Comparison of ENCODE assay signal across 1 cellular context in the genomic region with DNA sequence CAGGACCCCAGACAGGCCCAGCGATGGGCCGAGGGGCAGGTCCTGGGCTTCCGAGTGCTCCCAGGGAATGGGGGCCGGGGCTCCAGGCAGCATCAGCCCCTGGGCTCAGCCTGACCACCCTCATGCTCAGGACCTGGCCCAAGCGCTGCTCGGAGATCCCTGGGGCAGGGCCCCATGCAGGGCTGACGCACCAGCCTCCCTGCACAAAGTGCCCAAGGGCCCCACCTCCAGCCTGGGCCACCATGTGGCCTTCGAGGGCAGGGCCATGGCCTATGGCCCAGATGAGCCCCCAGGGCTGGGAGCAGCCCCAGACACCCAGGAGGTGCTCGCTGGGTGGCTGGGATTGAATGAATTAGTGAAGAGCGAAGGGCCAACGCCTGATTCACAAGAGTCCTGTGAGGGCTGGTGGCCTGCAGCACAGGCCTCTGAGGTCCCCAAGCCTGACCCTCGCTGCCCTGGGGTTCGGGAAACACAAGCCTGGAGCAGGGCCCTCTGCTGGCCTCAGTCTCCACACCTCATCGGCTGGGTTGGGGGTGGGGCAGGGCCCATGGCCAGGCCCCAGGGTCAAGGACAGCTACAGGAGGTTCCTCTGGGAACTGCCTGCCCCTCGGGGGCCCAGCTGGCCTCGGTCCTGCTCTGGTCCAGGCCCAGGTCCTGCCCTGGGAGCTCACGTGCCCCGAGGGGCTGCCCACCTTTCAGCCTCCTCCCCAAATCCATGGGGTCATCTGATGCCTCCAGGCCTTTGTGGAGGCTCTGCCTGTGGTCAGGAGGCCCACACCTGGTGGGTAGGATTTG.
A peak's percentile ranks its signal among the peaks of the same experiment; 100 is the strongest.
TF ChIP-seq lines count a peak whose summit lies in the region.

No MANE protein-coding gene starts in this region.

TF ChIP-seq in HepG2, 621 proteins besides CTCF, POLR2A, EP300 and RAD21 (continued from another document and continues in another):
- TF ChIP-seq, protein P1, sequence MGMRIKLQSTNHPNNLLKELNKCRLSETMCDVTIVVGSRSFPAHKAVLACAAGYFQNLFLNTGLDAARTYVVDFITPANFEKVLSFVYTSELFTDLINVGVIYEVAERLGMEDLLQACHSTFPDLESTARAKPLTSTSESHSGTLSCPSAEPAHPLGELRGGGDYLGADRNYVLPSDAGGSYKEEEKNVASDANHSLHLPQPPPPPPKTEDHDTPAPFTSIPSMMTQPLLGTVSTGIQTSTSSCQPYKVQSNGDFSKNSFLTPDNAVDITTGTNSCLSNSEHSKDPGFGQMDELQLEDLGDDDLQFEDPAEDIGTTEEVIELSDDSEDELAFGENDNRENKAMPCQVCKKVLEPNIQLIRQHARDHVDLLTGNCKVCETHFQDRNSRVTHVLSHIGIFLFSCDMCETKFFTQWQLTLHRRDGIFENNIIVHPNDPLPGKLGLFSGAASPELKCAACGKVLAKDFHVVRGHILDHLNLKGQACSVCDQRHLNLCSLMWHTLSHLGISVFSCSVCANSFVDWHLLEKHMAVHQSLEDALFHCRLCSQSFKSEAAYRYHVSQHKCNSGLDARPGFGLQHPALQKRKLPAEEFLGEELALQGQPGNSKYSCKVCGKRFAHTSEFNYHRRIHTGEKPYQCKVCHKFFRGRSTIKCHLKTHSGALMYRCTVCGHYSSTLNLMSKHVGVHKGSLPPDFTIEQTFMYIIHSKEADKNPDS (CRISPR knock-in tag; IDR thresholded peaks at IDR 0.05): no peak
- TF ChIP-seq CBFB (CRISPR knock-in tag; IDR thresholded peaks at IDR 0.05) (peak; percentile 80; the same call in 1 of the 2 replicates), U2AF1 (optimal IDR thresholded peaks at IDR 0.05; ENCODE audit: low read depth, low read length) (no peak), KAT2B (IDR thresholded peaks at IDR 0.05; ENCODE audit: borderline replicate concordance, low read depth, low read length) (no peak), ZNF782 (CRISPR knock-in tag; IDR thresholded peaks at IDR 0.05; ENCODE audit: borderline replicate concordance) (peak; percentile 87; the same call in 1 of the 2 replicates), TAF1 (CRISPR knock-in tag; IDR thresholded peaks at IDR 0.05) (no peak), PRPF4 (IDR thresholded peaks at IDR 0.05; ENCODE audit: low read depth, low read length, poor library complexity, severe bottlenecking) (no peak), PAWR (CRISPR knock-in tag; IDR thresholded peaks at IDR 0.05; ENCODE audit: borderline replicate concordance) (0 out of 2 replicates have a peak, but pooled peaks have one; percentile 22), SRSF4 (IDR thresholded peaks at IDR 0.05; ENCODE audit: low read depth, low read length, poor library complexity, severe bottlenecking) (no peak), BRCA1 (CRISPR knock-in tag; IDR thresholded peaks at IDR 0.05) (no peak), SRSF9 (IDR thresholded peaks at IDR 0.05; ENCODE audit: borderline replicate concordance, insufficient read depth, low read depth, low read length, poor library complexity, severe bottlenecking) (no peak), SMARCC2 (IDR thresholded peaks at IDR 0.05) (no peak), IRF2 (CRISPR knock-in tag; IDR thresholded peaks at IDR 0.05) (peak; percentile 67; the same call in 1 of the 2 replicates), SP140L (CRISPR knock-in tag; IDR thresholded peaks at IDR 0.05; ENCODE audit: borderline replicate concordance) (no peak), ZNF3 (CRISPR knock-in tag; IDR thresholded peaks at IDR 0.05) (no peak)
- TF ChIP-seq, protein P2, sequence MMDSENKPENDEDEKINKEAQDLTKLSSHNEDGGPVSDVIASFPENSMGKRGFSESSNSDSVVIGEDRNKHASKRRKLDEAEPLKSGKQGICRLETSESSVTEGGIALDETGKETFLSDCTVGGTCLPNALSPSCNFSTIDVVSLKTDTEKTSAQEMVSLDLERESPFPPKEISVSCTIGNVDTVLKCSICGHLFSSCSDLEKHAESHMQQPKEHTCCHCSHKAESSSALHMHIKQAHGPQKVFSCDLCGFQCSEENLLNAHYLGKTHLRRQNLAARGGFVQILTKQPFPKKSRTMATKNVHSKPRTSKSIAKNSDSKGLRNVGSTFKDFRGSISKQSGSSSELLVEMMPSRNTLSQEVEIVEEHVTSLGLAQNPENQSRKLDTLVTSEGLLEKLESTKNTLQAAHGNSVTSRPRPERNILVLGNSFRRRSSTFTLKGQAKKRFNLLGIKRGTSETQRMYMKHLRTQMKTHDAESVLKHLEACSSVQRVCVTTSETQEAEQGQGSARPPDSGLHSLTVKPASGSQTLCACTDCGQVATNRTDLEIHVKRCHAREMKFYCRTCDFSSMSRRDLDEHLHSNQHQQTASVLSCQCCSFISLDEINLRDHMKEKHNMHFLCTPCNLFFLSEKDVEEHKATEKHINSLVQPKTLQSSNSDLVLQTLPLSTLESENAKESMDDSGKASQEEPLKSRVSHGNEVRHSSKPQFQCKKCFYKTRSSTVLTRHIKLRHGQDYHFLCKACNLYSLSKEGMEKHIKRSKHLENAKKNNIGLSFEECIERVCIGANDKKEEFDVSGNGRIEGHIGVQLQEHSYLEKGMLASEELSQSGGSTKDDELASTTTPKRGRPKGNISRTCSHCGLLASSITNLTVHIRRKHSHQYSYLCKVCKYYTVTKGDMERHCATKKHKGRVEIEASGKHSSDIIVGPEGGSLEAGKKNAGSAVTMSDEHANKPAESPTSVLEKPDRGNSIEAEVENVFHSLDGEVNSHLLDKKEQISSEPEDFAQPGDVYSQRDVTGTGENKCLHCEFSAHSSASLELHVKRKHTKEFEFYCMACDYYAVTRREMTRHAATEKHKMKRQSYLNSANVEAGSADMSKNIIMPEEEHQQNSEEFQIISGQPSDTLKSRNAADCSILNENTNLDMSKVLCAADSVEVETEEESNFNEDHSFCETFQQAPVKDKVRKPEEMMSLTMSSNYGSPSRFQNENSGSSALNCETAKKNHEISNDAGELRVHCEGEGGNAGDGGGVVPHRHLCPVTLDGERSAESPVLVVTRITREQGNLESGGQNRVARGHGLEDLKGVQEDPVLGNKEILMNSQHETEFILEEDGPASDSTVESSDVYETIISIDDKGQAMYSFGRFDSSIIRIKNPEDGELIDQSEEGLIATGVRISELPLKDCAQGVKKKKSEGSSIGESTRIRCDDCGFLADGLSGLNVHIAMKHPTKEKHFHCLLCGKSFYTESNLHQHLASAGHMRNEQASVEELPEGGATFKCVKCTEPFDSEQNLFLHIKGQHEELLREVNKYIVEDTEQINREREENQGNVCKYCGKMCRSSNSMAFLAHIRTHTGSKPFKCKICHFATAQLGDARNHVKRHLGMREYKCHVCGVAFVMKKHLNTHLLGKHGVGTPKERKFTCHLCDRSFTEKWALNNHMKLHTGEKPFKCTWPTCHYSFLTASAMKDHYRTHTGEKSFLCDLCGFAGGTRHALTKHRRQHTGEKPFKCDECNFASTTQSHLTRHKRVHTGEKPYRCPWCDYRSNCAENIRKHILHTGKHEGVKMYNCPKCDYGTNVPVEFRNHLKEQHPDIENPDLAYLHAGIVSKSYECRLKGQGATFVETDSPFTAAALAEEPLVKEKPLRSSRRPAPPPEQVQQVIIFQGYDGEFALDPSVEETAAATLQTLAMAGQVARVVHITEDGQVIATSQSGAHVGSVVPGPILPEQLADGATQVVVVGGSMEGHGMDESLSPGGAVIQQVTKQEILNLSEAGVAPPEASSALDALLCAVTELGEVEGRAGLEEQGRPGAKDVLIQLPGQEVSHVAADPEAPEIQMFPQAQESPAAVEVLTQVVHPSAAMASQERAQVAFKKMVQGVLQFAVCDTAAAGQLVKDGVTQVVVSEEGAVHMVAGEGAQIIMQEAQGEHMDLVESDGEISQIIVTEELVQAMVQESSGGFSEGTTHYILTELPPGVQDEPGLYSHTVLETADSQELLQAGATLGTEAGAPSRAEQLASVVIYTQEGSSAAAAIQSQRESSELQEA (CRISPR knock-in tag; IDR thresholded peaks at IDR 0.05; ENCODE audit: not compliant biosample characterization): no peak
- TF ChIP-seq, protein P3, sequence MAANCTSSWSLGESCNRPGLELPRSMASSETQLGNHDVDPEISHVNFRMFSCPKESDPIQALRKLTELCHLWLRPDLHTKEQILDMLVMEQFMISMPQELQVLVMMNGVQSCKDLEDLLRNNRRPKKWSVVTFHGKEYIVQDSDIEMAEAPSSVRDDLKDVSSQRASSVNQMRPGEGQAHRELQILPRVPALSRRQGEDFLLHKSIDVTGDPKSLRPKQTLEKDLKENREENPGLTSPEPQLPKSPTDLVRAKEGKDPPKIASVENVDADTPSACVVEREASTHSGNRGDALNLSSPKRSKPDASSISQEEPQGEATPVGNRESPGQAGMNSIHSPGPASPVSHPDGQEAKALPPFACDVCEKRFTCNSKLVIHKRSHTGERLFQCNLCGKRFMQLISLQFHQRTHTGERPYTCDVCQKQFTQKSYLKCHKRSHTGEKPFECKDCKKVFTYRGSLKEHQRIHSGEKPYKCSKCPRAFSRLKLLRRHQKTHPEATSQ (CRISPR knock-in tag; IDR thresholded peaks at IDR 0.05; ENCODE audit: borderline replicate concordance): peak; percentile 85; the same call in 1 of the 2 replicates
- TF ChIP-seq, protein P4, sequence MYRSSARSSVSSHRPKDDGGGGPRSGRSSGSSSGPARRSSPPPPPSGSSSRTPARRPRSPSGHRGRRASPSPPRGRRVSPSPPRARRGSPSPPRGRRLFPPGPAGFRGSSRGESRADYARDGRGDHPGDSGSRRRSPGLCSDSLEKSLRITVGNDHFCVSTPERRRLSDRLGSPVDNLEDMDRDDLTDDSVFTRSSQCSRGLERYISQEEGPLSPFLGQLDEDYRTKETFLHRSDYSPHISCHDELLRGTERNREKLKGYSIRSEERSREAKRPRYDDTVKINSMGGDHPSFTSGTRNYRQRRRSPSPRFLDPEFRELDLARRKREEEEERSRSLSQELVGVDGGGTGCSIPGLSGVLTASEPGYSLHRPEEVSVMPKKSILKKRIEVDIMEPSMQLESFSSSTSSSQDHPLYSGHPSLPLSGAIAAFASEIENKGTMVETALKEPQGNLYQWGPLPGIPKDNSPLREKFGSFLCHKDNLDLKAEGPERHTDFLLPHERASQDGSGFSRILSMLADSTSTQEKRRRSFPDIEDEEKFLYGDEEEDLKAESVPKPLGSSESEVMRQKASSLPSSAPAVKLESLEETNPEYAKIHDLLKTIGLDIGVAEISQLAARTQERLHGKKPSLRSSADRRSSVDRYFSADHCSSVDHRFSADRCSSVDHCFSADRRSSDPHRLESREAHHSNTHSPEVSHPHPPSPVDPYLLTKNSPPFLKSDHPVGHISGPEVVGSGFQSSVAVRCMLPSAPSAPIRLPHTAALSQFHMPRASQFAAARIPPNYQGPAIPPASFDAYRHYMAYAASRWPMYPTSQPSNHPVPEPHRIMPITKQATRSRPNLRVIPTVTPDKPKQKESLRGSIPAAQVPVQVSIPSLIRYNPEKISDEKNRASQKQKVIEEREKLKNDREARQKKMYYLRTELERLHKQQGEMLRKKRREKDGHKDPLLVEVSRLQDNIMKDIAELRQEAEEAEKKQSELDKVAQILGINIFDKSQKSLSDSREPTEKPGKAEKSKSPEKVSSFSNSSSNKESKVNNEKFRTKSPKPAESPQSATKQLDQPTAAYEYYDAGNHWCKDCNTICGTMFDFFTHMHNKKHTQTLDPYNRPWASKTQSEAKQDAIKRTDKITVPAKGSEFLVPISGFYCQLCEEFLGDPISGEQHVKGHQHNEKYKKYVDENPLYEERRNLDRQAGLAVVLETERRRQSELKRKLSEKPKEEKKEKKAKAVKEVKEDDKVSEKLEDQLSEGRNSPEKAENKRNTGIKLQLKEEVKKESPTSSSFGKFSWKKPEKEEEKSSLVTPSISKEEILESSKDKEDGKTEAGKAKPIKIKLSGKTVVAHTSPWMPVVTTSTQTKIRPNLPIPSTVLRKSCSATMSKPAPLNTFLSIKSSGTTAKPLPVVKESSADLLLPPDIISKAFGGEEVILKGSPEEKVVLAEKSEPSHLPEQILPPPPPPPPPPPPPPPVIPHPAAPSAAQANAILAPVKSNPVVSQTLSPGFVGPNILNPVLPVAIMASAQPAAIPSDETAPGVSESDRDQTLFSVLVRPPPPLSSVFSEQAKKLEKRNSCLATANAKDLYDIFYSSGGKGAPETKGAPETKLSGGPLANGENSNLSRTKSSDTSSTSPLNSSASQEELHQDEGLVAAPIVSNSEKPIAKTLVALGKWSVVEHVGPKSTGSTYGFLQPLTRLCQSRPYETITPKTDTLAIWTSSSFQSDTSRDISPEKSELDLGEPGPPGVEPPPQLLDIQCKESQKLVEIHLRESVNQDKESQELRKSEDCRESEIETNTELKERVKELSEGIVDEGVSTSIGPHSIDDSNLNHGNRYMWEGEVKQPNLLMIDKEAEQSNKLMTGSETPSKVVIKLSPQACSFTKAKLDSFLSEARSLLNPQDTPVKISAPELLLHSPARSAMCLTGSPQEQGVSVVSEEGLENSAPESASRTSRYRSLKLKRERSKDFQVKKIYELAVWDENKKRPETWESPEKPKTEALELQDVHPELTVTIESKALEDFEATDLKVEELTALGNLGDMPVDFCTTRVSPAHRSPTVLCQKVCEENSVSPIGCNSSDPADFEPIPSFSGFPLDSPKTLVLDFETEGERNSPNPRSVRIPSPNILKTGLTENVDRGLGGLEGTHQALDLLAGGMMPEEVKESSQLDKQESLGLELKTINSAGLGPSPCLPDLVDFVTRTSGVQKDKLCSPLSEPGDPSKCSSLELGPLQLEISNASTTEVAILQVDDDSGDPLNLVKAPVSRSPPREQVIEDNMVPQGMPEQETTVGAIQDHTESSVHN (CRISPR knock-in tag; IDR thresholded peaks at IDR 0.05): 0 out of 2 replicates have a peak, but pooled peaks have one; percentile 10
- TF ChIP-seq, protein P5, sequence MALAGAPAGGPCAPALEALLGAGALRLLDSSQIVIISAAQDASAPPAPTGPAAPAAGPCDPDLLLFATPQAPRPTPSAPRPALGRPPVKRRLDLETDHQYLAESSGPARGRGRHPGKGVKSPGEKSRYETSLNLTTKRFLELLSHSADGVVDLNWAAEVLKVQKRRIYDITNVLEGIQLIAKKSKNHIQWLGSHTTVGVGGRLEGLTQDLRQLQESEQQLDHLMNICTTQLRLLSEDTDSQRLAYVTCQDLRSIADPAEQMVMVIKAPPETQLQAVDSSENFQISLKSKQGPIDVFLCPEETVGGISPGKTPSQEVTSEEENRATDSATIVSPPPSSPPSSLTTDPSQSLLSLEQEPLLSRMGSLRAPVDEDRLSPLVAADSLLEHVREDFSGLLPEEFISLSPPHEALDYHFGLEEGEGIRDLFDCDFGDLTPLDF (CRISPR knock-in tag; IDR thresholded peaks at IDR 0.05): no peak
- TF ChIP-seq, protein P6, sequence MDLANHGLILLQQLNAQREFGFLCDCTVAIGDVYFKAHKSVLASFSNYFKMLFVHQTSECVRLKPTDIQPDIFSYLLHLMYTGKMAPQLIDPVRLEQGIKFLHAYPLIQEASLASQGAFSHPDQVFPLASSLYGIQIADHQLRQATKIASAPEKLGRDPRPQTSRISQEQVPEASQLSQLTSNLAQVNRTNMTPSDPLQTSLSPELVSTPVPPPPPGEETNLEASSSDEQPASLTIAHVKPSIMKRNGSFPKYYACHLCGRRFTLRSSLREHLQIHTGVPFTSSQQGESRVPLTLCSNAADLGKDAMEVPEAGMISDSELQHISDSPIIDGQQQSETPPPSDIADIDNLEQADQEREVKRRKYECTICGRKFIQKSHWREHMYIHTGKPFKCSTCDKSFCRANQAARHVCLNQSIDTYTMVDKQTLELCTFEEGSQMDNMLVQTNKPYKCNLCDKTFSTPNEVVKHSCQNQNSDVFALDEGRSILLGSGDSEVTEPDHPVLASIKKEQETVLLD (CRISPR knock-in tag; IDR thresholded peaks at IDR 0.05; ENCODE audit: low read depth): no peak
- TF ChIP-seq, protein P7, sequence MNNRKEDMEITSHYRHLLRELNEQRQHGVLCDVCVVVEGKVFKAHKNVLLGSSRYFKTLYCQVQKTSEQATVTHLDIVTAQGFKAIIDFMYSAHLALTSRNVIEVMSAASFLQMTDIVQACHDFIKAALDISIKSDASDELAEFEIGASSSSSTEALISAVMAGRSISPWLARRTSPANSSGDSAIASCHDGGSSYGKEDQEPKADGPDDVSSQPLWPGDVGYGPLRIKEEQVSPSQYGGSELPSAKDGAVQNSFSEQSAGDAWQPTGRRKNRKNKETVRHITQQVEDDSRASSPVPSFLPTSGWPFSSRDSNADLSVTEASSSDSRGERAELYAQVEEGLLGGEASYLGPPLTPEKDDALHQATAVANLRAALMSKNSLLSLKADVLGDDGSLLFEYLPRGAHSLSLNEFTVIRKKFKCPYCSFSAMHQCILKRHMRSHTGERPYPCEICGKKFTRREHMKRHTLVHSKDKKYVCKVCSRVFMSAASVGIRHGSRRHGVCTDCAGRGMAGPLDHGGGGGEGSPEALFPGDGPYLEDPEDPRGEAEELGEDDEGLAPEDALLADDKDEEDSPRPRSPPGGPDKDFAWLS (CRISPR knock-in tag; IDR thresholded peaks at IDR 0.05; ENCODE audit: borderline replicate concordance): peak; percentile 91; the same call in 1 of the 2 replicates
